In genomic region chr5:151078490-151079262, GRCh38 we compare ENCODE assay signal across 8 cellular contexts. TPM values are rescaled to one million over a fixed set of nuclear protein-coding genes. Genes with fewer than 3 reads are reported as not detected.
A peak's percentile ranks its signal among the peaks of the same experiment; 100 is the strongest.
DNase-seq lines count a peak whose midpoint lies in the region; ATAC-seq and TF ChIP-seq lines count a peak whose summit lies in the region.

No MANE protein-coding gene starts in this region.

- peak overlapping the region; percentile 91 for H3K4me3 Mint-ChIP-seq in memory B cell

- ATAC-seq in HG03520 (IDR thresholded peaks at IDR 0.05; ENCODE audit: unreplicated experiment), result peak; percentile 41
- ATAC-seq in memory B cell (ENCODE audit: low read depth), result no peak

- no peak for TF ChIP-seq POLR2A in transverse colon (IDR thresholded peaks at IDR 0.05)

- WGBS in transverse colon (ENCODE audit: low coverage in 1 of 2), 2 donors, result 69 to 71% methylated on average over 6 to 16 of the region's 16 CpGs

- peaks cover 22% of the 10 kb centered on the region for H3K36me3 Mint-ChIP-seq in memory B cell

- peaks cover 54% of the 10 kb centered on the region for H3K4me1 Mint-ChIP-seq in memory B cell

- H3K4me3 ChIP-seq in transverse colon (peak overlapping the region in 1 of 4 donors; percentile 74), dorsolateral prefrontal cortex (no peak overlapping the region)

- intact Hi-C loops in transverse colon (cut with DNase I; ENCODE audit: low total_unique reads), result no loop called here
- intact Hi-C loops in dorsolateral prefrontal cortex (cut with DNase I), result no loop called here

- TF ChIP-seq EP300 in transverse colon (IDR thresholded peaks at IDR 0.05; ENCODE audit: low read depth), result no peak

- H3K9me3 ChIP-seq in transverse colon, result no peaks in the 10 kb centered on the region

- H3K27me3 ChIP-seq in transverse colon, result no peaks in the 10 kb centered on the region
- H3K27me3 ChIP-seq in dorsolateral prefrontal cortex, result no peaks in the 10 kb centered on the region

- peaks cover 35 to 67% (median 49%) of the 10 kb centered on the region in 4 donors for H3K4me1 ChIP-seq in transverse colon

- no peak for TF ChIP-seq CTCF in transverse colon (IDR thresholded peaks at IDR 0.05)
- no peak for TF ChIP-seq CTCF in dorsolateral prefrontal cortex (IDR thresholded peaks at IDR 0.05 in 54 of 56, conservative IDR thresholded peaks at IDR 0.05 in 2 of 56; ENCODE audit: low read depth in 1 of 56, partially characterized antibody in 56 of 56)

- no peaks in the 10 kb centered on the region for H3K27me3 Mint-ChIP-seq in memory B cell

- no peaks in the 10 kb centered on the region for H3K9me3 Mint-ChIP-seq in memory B cell

- in situ Hi-C loops in transverse colon (cut with MboI; ENCODE audit: low pct_ligation_motif_present in 1 of 4, low pct_unique_long_range_greater_than_20kb in 1 of 4, low sequenced_read_pairs in 3 of 4), result no loop called here

- H3K27ac Mint-ChIP-seq in memory B cell, result peak overlapping the region; percentile 89

- peak overlapping the region; percentile 39 to 99 (median 97) for H3K27ac ChIP-seq in transverse colon
- H3K27ac ChIP-seq in dorsolateral prefrontal cortex, result peak overlapping the region in 3 of 59 donors; percentile 10 to 99 (median 37)

- DNase-seq in stimulated activated naive CD4-positive, alpha-beta T cell treated with Interleukin-2 at 50 U/mL for 16 hours (lab: John Stamatoyannopoulos, UW), result peak; percentile 83
- no peak for DNase-seq in stimulated activated naive CD4-positive, alpha-beta T cell (lab: John Stamatoyannopoulos, UW)
- DNase-seq in activated T-cell treated with anti-CD3 and anti-CD28 coated beads, Interleukin-2, amount 50 U/mL, for 1 hour, result peak; percentile 64
- DNase-seq in memory B cell (ENCODE audit: low spot score in 2 of 2) (peak in 1 of 2 donors; percentile 39), transverse colon (peak; percentile 54), dorsolateral prefrontal cortex (no peak), NCI-H1436 (lab: John Stamatoyannopoulos, UW) (no peak)

- H3K36me3 ChIP-seq in transverse colon, result no peaks in the 10 kb centered on the region

RNA-seq across cellular contexts. Expression of gene TNIP1, which starts 2.2 kb away (rescaled TPM):
- total RNA-seq in transverse colon (100 to 1,000 TPM in 3 of 4 donors, 10 to 100 TPM in 1; 63.9 to 296 (median 223) TPM), dorsolateral prefrontal cortex (10 to 100 TPM; 39.3 to 76.8 (median 57.4) TPM)

RNA-seq across cellular contexts. Expression of gene GPX3, which starts 58.3 kb away (rescaled TPM):
- 100 to 1,000 TPM; 252 to 758 (median 352) TPM for total RNA-seq in transverse colon
- 100 to 1,000 TPM in 5 of 120 experiments, 10 to 100 TPM in 115; 15.1 to 151 (median 46.9) TPM for total RNA-seq in dorsolateral prefrontal cortex

Comparison
In these comparisons a context has a peak if more than half of its experiments do, and no peak if none do; other contexts are left out.
1. DNase-seq: peak in stimulated activated naive CD4-positive, alpha-beta T cell treated with Interleukin-2 at 50 U/mL for 16 hours (single experiment), activated T-cell treated with anti-CD3 and anti-CD28 coated beads, Interleukin-2, amount 50 U/mL, for 1 hour (single experiment) and transverse colon (single experiment); none in stimulated activated naive CD4-positive, alpha-beta T cell (0 of 6), dorsolateral prefrontal cortex (0 of 10) and NCI-H1436 (single experiment).